Comparison of ENCODE assay signal across 10 cellular contexts in the genomic region with DNA sequence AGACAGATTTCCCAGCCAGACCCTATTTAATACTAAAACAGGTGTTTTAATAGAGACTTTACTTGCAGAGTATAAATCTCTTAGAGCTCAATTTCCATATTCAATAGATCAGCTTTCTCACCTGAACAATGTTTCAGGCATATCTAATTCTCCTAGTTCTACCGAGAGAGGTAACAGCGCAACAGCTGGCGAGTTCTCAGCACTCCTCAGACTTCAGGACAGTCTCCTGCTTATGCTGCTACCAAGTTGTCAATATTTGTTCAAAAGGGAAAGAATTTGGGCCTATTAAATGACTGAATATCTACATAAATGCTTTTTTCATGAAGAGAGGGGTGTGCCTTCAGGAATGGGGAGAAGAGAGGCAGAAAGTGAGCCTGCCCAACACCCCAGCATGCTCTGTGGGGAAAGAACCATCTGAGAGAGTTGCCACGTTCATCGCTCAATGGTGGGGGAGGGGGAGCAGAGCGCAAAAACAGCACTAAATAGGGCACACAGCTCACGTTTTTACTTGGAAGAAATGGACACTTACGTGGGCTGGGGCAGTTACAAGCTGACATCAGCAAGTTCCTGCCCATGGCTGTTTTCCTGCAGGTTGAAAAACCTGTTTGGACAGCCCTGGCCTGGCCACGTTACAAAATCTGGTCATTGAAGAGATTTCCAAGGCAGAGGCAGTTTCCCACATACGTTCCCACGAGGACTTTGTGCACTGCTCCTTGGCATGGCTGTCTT. TPM values are rescaled to one million over a fixed set of nuclear protein-coding genes. Genes with fewer than 3 reads are reported as not detected.
DNase-seq lines count a peak whose midpoint lies in the region; ATAC-seq and TF ChIP-seq lines count a peak whose summit lies in the region.
"Had no signal": no experiment of that assay in that cellular context is flagged by ENCODE, and none has a peak within 500 bp of the region (broad histone marks: within the 10 kb centered on the region; RNA-seq: fewer than 3 reads in every experiment).

No MANE protein-coding gene starts in this region.

- H3K9me3 Mint-ChIP-seq in glutamatergic neuron (ENCODE audit: unreplicated experiment): peaks cover 15% of the 10 kb centered on the region
- H3K9me3 Mint-ChIP-seq: neural crest cell had no signal

- H3K4me3 Mint-ChIP-seq in glutamatergic neuron (ENCODE audit: unreplicated experiment): no peak overlapping the region
- H3K4me3 Mint-ChIP-seq: neural crest cell had no signal

- peak overlapping the region; percentile 68 for H3K27ac Mint-ChIP-seq in glutamatergic neuron (ENCODE audit: unreplicated experiment)

- no peaks in the 10 kb centered on the region for H3K9me3 ChIP-seq in PC-3 (ENCODE audit: low read length)
- H3K9me3 ChIP-seq in ascending aorta: no peaks in the 10 kb centered on the region
- H3K9me3 ChIP-seq: SJCRH30 had no signal

- CTCF ChIA-PET in PC-3 (lab: Charles Lee): no interaction called here

- peak overlapping the region; percentile 58 for H3K27ac ChIP-seq in PC-3 (ENCODE audit: low read length)
- no peak overlapping the region for H3K27ac ChIP-seq in rectal smooth muscle tissue (ENCODE audit: low read depth, low read length)
- H3K27ac ChIP-seq in ascending aorta: no peak overlapping the region
- H3K27ac ChIP-seq: SJCRH30 had no signal

- H3K36me3 Mint-ChIP-seq in glutamatergic neuron (ENCODE audit: unreplicated experiment): no peaks in the 10 kb centered on the region

- H3F3A ChIP-seq in PC-3 (ENCODE audit: low read length, unreplicated experiment): peaks cover 6% of the 10 kb centered on the region

- H3K79me2 ChIP-seq in PC-3 (ENCODE audit: low read length): peaks cover 80% of the 10 kb centered on the region

- DNase-seq in ELF-1 (ENCODE audit: low read depth, low spot score) (peak; percentile 68), PC-3 (peak; percentile 83), glutamatergic neuron (no peak), ascending aorta (ENCODE audit: low spot score in 2 of 2) (no peak), NCI-H524 treated with DMSO at 0.1 percent for 48 hours (lab: John Stamatoyannopoulos, UW) (no peak)
- DNase-seq: NCI-H524, SJCRH30 had no signal

- H3K27me3 ChIP-seq in PC-3 (ENCODE audit: low read length) (no peaks in the 10 kb centered on the region), rectal smooth muscle tissue (ENCODE audit: control insufficient read depth, insufficient read depth, low read length) (no peaks in the 10 kb centered on the region), ascending aorta (no peaks in the 10 kb centered on the region)
- H3K27me3 ChIP-seq: SJCRH30 had no signal

- peaks cover 12% of the 10 kb centered on the region for H3K27me3 Mint-ChIP-seq in glutamatergic neuron (ENCODE audit: unreplicated experiment)

- no peak for TF ChIP-seq CTCF in PC-3 (conservative IDR thresholded peaks at IDR 0.05; ENCODE audit: low read depth, low read length)
- TF ChIP-seq CTCF in glutamatergic neuron (IDR thresholded peaks at IDR 0.05; ENCODE audit: partially characterized antibody, unreplicated experiment): no peak
- TF ChIP-seq CTCF in ascending aorta (IDR thresholded peaks at IDR 0.05): no peak

- H3K9ac ChIP-seq in PC-3 (ENCODE audit: low read length) (no peak overlapping the region), rectal smooth muscle tissue (ENCODE audit: low read length) (peak overlapping the region; percentile 4)

- peaks cover 43% of the 10 kb centered on the region for H4K20me1 ChIP-seq in PC-3 (ENCODE audit: low read length)

- no peaks in the 10 kb centered on the region for H3K9me2 ChIP-seq in PC-3 (replicated peaks; ENCODE audit: low read length)

- POLR2A ChIA-PET in PC-3 (lab: Charles Lee; ENCODE audit: unreplicated experiment): interaction anchor here (0.5 kb wide), 1 partner anchor 30 kb away, joined by 4 read pairs; no protein-coding TSS in a partner anchor

- ATAC-seq in PC-3: peak; percentile 27
- ATAC-seq in HG03135 (IDR thresholded peaks at IDR 0.05; ENCODE audit: unreplicated experiment): no peak

- H3K4me3 ChIP-seq in PC-3 (ENCODE audit: low read length): 0 out of 2 replicates have a peak overlapping the region, but pooled peaks have one; percentile 5
- H3K4me3 ChIP-seq in rectal smooth muscle tissue (ENCODE audit: low read length): no peak overlapping the region
- H3K4me3 ChIP-seq in ascending aorta: no peak overlapping the region
- H3K4me3 ChIP-seq: SJCRH30 had no signal

- peaks cover 46% of the 10 kb centered on the region for H3K4me1 ChIP-seq in PC-3 (ENCODE audit: insufficient read depth, low read length)
- no peaks in the 10 kb centered on the region for H3K4me1 ChIP-seq in rectal smooth muscle tissue (ENCODE audit: control insufficient read depth, insufficient read depth, low read length)
- H3K4me1 ChIP-seq in ascending aorta: no peaks in the 10 kb centered on the region
- H3K4me1 ChIP-seq: SJCRH30 had no signal

- peak overlapping the region; percentile 38; the same call in 1 of the 2 replicates for H3K4me2 ChIP-seq in PC-3 (ENCODE audit: low read length)

- H2AFZ ChIP-seq in PC-3 (ENCODE audit: low read length): no peak overlapping the region

- intact Hi-C loops in PC-3 (cut with micrococcal nuclease): no loop called here
- intact Hi-C loops in ascending aorta (cut with DNase I): no loop called here

- BruUV-seq in PC-3 (replicated peaks; lab: Mats Ljungman, UMichigan): no TSS peak

- H3K36me3 ChIP-seq in PC-3 (ENCODE audit: low read depth, low read length): peaks cover 83% of the 10 kb centered on the region
- peaks cover 51% of the 10 kb centered on the region for H3K36me3 ChIP-seq in rectal smooth muscle tissue (ENCODE audit: control insufficient read depth, insufficient read depth, low read length)
- peaks cover 54 to 75% of the 10 kb centered on the region in 2 donors for H3K36me3 ChIP-seq in ascending aorta

- H3K4me1 Mint-ChIP-seq in glutamatergic neuron (ENCODE audit: low read depth, unreplicated experiment): peaks cover 20% of the 10 kb centered on the region
- H3K4me1 Mint-ChIP-seq: neural crest cell had no signal

RNA-seq across cellular contexts. Expression of a gene that starts 38.0 kb away (rescaled TPM):
- total RNA-seq in PC-3 (2014; rRNA removed) (182 and 200 TPM in 2 replicates), glutamatergic neuron (ENCODE audit: unreplicated experiment) (272 TPM), ascending aorta (49.7 TPM)

Comparison
In these comparisons a context has a peak if more than half of its experiments do, and no peak if none do; other contexts are left out.
1. DNase-seq: peak in ELF-1 (single experiment) and PC-3 (single experiment); none in glutamatergic neuron (single experiment), ascending aorta (0 of 2) and NCI-H524 treated with DMSO at 0.1 percent for 48 hours (single experiment).